5 cellular contexts compared by ENCODE assay signal in genomic region chr3:155182467-155182866, GRCh38.
"Had no signal": no experiment of that assay in that cellular context is flagged by ENCODE, and none has a peak within 500 bp of the region (broad histone marks: within the 10 kb centered on the region; RNA-seq: fewer than 3 reads in every experiment).

No MANE protein-coding gene starts in this region.

- ATAC-seq: GM23338, K562 had no signal

- H3K4me2 ChIP-seq: GM23338 had no signal

- DNase-seq: H9, HCEC 1CT, IMR-90 had no signal

- H3K4me3 ChIP-seq: GM23338, K562 had no signal

- H2AFZ ChIP-seq: GM23338 had no signal
